ENCODE assay signal across 9 cellular contexts in genomic region chr1:236065509-236066005, GRCh38. TPM values are rescaled to one million over a fixed set of nuclear protein-coding genes. Genes with fewer than 3 reads are reported as not detected.
DNase-seq lines count a peak whose midpoint lies in the region; ATAC-seq and TF ChIP-seq lines count a peak whose summit lies in the region.
"Had no signal": no experiment of that assay in that cellular context is flagged by ENCODE, and none has a peak within 500 bp of the region (broad histone marks: within the 10 kb centered on the region; RNA-seq: fewer than 3 reads in every experiment).

No MANE protein-coding gene starts in this region.

- TF ChIP-seq POLR2A in right lobe of liver (IDR thresholded peaks at IDR 0.05), result no peak

- H3K4me3 ChIP-seq in right lobe of liver (peak overlapping the region; percentile 79 to 90 (median 89)), thymus (ENCODE audit: low read length) (peak overlapping the region; percentile 50)
- H3K4me3 ChIP-seq: BLaER1 treated with 17β-estradiol and CSF1 and Interleukin-3, amounts not matched to agents 10 nM and 100 nM had no signal

- 13% methylated on average over 12 of the region's 17 CpGs for WGBS in right lobe of liver (ENCODE audit: insufficient coverage, low coverage, low lambda C conversion rate, missing lambda C conversion rate)
- 59% methylated on average over 17 of the region's 17 CpGs for WGBS in thymus

- H3K4me3 Mint-ChIP-seq in activated CD4-positive, alpha-beta T cell treated with anti-CD3 and anti-CD28 coated beads for 36 hours, result peak overlapping the region; percentile 4
- peak overlapping the region; percentile 68 for H3K4me3 Mint-ChIP-seq in chondrocyte (ENCODE audit: unreplicated experiment)

- H3K27me3 ChIP-seq in right lobe of liver, result no peaks in the 10 kb centered on the region
- peaks cover 36% of the 10 kb centered on the region for H3K27me3 ChIP-seq in thymus (ENCODE audit: control insufficient read depth, insufficient read depth)
- H3K27me3 ChIP-seq: BLaER1 treated with 17β-estradiol and CSF1 and Interleukin-3, amounts not matched to agents 10 nM and 100 nM had no signal

- ATAC-seq in activated CD4-positive, alpha-beta T cell treated with anti-CD3 and anti-CD28 coated beads for 36 hours, result no peak
- ATAC-seq in right lobe of liver, result peak in 2 of 4 donors; percentile 6 to 10
- no peak for ATAC-seq in GM21447 (IDR thresholded peaks at IDR 0.05; ENCODE audit: unreplicated experiment)

- no peak overlapping the region for H3K27ac Mint-ChIP-seq in activated CD4-positive, alpha-beta T cell treated with anti-CD3 and anti-CD28 coated beads for 36 hours
- peak overlapping the region; percentile 17 for H3K27ac Mint-ChIP-seq in chondrocyte (ENCODE audit: unreplicated experiment)

- POLR2A ChIA-PET in activated CD4-positive, alpha-beta T cell treated with anti-CD3 and anti-CD28 coated beads for 36 hours (lab: Charles Lee), result no interaction called here

- H3K27me3 Mint-ChIP-seq in activated CD4-positive, alpha-beta T cell treated with anti-CD3 and anti-CD28 coated beads for 36 hours, result peaks cover 39% of the 10 kb centered on the region
- no peaks in the 10 kb centered on the region for H3K27me3 Mint-ChIP-seq in chondrocyte (ENCODE audit: low read depth)

- H3K36me3 Mint-ChIP-seq in activated CD4-positive, alpha-beta T cell treated with anti-CD3 and anti-CD28 coated beads for 36 hours (ENCODE audit: low read depth), result peaks cover 5% of the 10 kb centered on the region
- peaks cover 3% of the 10 kb centered on the region for H3K36me3 Mint-ChIP-seq in chondrocyte (ENCODE audit: low read depth)

- no peaks in the 10 kb centered on the region for H3K9me3 ChIP-seq in right lobe of liver
- H3K9me3 ChIP-seq in thymus (ENCODE audit: control insufficient read depth), result no peaks in the 10 kb centered on the region

- peak overlapping the region; percentile 97 to 99 (median 98) for H3K27ac ChIP-seq in right lobe of liver
- no peak overlapping the region for H3K27ac ChIP-seq in thymus (ENCODE audit: low read depth)

- H3K36me3 ChIP-seq in right lobe of liver (no peaks in the 10 kb centered on the region), thymus (ENCODE audit: control insufficient read depth, insufficient read depth) (no peaks in the 10 kb centered on the region)
- H3K36me3 ChIP-seq: BLaER1 treated with 17β-estradiol and CSF1 and Interleukin-3, amounts not matched to agents 10 nM and 100 nM had no signal

- H3K9me3 Mint-ChIP-seq in activated CD4-positive, alpha-beta T cell treated with anti-CD3 and anti-CD28 coated beads for 36 hours (ENCODE audit: low read depth), result no peaks in the 10 kb centered on the region
- peaks cover 6% of the 10 kb centered on the region for H3K9me3 Mint-ChIP-seq in chondrocyte (ENCODE audit: low read depth)

- H3K4me1 Mint-ChIP-seq in activated CD4-positive, alpha-beta T cell treated with anti-CD3 and anti-CD28 coated beads for 36 hours, result peaks cover 22% of the 10 kb centered on the region
- peaks cover 28% of the 10 kb centered on the region for H3K4me1 Mint-ChIP-seq in chondrocyte (ENCODE audit: low read depth)

- TF ChIP-seq CTCF in chondrocyte (IDR thresholded peaks at IDR 0.05) (no peak), right lobe of liver (IDR thresholded peaks at IDR 0.05) (no peak)

- intact Hi-C loops in activated CD4-positive, alpha-beta T cell treated with anti-CD3 and anti-CD28 coated beads for 36 hours (cut with DNase I, micrococcal nuclease), result no loop called here
- intact Hi-C loops in right lobe of liver (cut with DNase I), result no loop called here

- DNase-seq in activated CD4-positive, alpha-beta T cell treated with anti-CD3 and anti-CD28 coated beads for 36 hours, result no peak
- DNase-seq in activated CD4-positive, alpha-beta T cell treated with anti-CD3 and anti-CD28 coated beads for 48 hours, result no peak
- DNase-seq in chondrocyte (ENCODE audit: low spot score) (no peak), right lobe of liver (no peak), Ammon's horn (ENCODE audit: low spot score) (no peak), activated gamma-delta T cell treated with Interleukin-2 at 50 U/mL for 16 hours (no peak)

- CTCF ChIA-PET in activated CD4-positive, alpha-beta T cell treated with anti-CD3 and anti-CD28 coated beads for 36 hours (lab: Charles Lee), result no interaction called here

- H3K4me1 ChIP-seq in right lobe of liver (peaks cover 0 to 19% (median 9%) of the 10 kb centered on the region in 4 donors), thymus (ENCODE audit: control insufficient read depth, insufficient read depth, low read length) (peaks cover 5% of the 10 kb centered on the region)

RNA-seq across cellular contexts. Expression of gene NID1, which starts 0.7 kb away (rescaled TPM):
- under 1 TPM; 0.07 to 0.14 TPM for total RNA-seq in activated CD4-positive, alpha-beta T cell treated with anti-CD3 and anti-CD28 coated beads for 36 hours
- total RNA-seq in chondrocyte, result 73.0 to 102 TPM (median 99.1 TPM) in 3 replicates
- total RNA-seq in right lobe of liver, result 10 to 100 TPM; 45.7 to 67.1 (median 59.1) TPM
- polyA plus RNA-seq in thymus, result 10.9 TPM

Comparison
In these comparisons a context has a peak if more than half of its experiments do, and no peak if none do; other contexts are left out.
1. RNA of gene NID1, which starts 0.7 kb away (total RNA-seq): 73.0 to 102 TPM in chondrocyte and 45.7 to 67.1 TPM in right lobe of liver; 0.07 to 0.14 TPM in activated CD4-positive, alpha-beta T cell treated with anti-CD3 and anti-CD28 coated beads for 36 hours; every median in the first group is over 10 times any median in the second.